Comparison of ENCODE assay signal across 7 cellular contexts in the genomic region with DNA sequence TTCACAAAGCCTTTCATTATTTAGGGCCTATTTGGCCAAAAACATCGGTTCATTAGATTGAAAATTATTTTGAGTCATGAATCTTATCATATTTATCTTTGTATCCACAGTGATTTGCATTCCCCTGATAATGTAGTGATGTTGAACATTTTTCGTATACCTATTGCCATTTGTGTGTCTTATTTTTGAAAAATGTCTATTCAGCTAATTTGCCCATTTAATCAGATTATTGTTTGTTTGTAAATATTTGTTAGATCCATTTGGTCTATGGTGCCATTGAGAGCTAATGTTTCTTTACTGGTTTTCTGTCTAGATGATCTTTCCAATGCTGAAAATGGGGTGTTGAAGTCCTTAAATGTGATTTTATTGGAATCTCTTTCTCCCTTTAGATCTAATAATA.
"Had no signal": no experiment of that assay in that cellular context is flagged by ENCODE, and none has a peak within 500 bp of the region (broad histone marks: within the 10 kb centered on the region; RNA-seq: fewer than 3 reads in every experiment).

No MANE protein-coding gene starts in this region.

- H3K4me3 ChIP-seq: GM23338, HAP-1 had no signal

- H3K4me2 ChIP-seq: GM23338 had no signal

- H3K27ac ChIP-seq: HL-60 had no signal

- H2AFZ ChIP-seq: GM23338 had no signal

- H3K4me1 ChIP-seq: HAP-1 had no signal

- ATAC-seq: GM23338, HCT116 had no signal

- DNase-seq: H7, HFFc6, KG1 had no signal

- H3K36me3 ChIP-seq: HAP-1 had no signal
